Comparison of ENCODE assay signal across 7 cellular contexts in genomic region chr3:142595951-142596725, GRCh38. TPM values are rescaled to one million over a fixed set of nuclear protein-coding genes. Genes with fewer than 3 reads are reported as not detected.
DNase-seq lines count a peak whose midpoint lies in the region; ATAC-seq lines count a peak whose summit lies in the region.

PLS1 (plus strand) TSS chr3:142596393; CDS start chr3:142664238, 67,845 bp downstream.

- DNase-seq in NCI-H1694 treated with DMSO at 0.1 percent for 48 hours (lab: John Stamatoyannopoulos, UW) (peak; percentile 86), T-helper 22 cell (ENCODE audit: low read depth) (peak; percentile 69), astrocyte of the hippocampus (ENCODE audit: low read depth, low spot score) (peak; percentile 96), hypothalamus (lab: John Stamatoyannopoulos, UW) (peak; percentile 15 to 90 (median 68)), sciatic nerve (ENCODE audit: low spot score) (peak; percentile 82)

- intact Hi-C loops in sciatic nerve (cut with DNase I) = loop anchor here (10.0 kb wide), 1 partner anchor 399 kb away; no protein-coding TSS in a partner anchor

- ATAC-seq in GM18502 (IDR thresholded peaks at IDR 0.05; ENCODE audit: poor library complexity, unreplicated experiment) (peak; percentile 88), HG02885 (IDR thresholded peaks at IDR 0.05; ENCODE audit: poor library complexity, unreplicated experiment) (peak; percentile 91), sciatic nerve (peak; percentile 96)

RNA-seq across cellular contexts. Expression of gene PLS1, which starts in this region (rescaled TPM):
- 0.53 TPM for total RNA-seq in sciatic nerve

Comparison
In these comparisons a context has a peak if more than half of its experiments do, and no peak if none do; other contexts are left out.
1. Peak in every context shown above with its lines: DNase-seq and ATAC-seq.
2. Peak in DNase-seq and ATAC-seq in sciatic nerve; RNA of the gene not detected or under 1 TPM.